8 cellular contexts compared by ENCODE assay signal in the genomic region with DNA sequence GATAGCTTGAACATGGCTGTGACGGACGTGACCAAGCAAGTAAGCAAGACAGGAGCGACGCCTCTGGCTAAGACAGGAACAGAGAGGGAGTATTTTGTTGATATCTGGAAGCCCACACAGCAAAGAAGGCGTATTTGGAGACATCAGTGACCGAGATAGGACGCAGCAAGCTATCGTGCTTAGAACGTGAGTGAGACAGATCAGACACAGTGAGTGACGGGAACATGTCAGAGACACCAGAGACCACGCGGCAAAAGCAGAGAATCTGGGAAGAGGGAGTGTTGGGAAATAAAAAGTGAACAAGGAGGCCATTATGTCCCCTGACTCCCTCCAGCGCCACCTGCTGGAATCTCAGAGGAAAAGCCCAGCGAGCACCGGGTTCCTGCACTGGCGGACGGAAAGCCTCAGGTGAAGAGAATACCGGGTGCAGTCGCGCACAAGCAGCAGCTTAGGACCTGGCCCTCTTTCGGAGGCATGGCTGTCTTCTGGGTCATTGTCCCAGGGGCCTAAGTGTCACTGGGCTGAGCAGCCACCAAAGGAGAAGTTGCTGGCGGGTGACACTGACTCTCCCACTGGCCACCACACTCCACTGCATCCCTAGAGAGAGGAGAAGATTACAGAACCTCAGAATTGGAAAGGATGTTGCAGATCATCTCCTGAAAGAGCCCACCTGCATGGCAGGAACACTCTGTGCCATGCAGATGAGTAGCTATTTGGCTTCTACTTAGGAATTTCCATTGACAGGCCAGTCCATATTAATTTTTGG.
DNase-seq lines count a peak whose midpoint lies in the region; ATAC-seq and TF ChIP-seq lines count a peak whose summit lies in the region.

No MANE protein-coding gene starts in this region.

- in situ Hi-C loops in SK-MEL-5 (cut with HindIII; ENCODE audit: low pct_unique_long_range_greater_than_20kb, low sequenced_read_pairs): no loop called here

- DNase-seq in AG20443 (ENCODE audit: low spot score) (peak; percentile 66), SK-MEL-5 (ENCODE audit: low read depth, low spot score) (peak; percentile 83), right atrium auricular region (ENCODE audit: low spot score) (no peak), DMS153 (lab: John Stamatoyannopoulos, UW) (no peak)
- DNase-seq in activated naive CD4-positive, alpha-beta T cell treated with anti-CD3 and anti-CD28 coated beads, Interleukin-2, amount 50 U/mL, for 72 hours (ENCODE audit: low spot score in 2 of 2): peak; percentile 58 to 75
- DNase-seq in stimulated activated CD4-positive, alpha-beta T cell treated with anti-CD3 and anti-CD28 coated beads, Interleukin-12 subunit alpha, Interleukin-12 subunit beta, amount 100 ng/mL, for 48 hours (ENCODE audit: low read depth in 2 of 3, low spot score in 1 of 3): peak; percentile 32 to 61 (median 52)

- H3K36me3 Mint-ChIP-seq in activated naive CD4-positive, alpha-beta T cell treated with anti-CD3 and anti-CD28 coated beads, Interleukin-2, amount 50 U/mL, for 72 hours: no peaks in the 10 kb centered on the region

- H3K27ac Mint-ChIP-seq in activated naive CD4-positive, alpha-beta T cell treated with anti-CD3 and anti-CD28 coated beads, Interleukin-2, amount 50 U/mL, for 72 hours: no peak overlapping the region

- no peak overlapping the region for H3K4me3 ChIP-seq in right atrium auricular region

- peak overlapping the region in 1 of 2 donors; percentile 23 for H3K27ac ChIP-seq in right atrium auricular region

- peak; percentile 91 for ATAC-seq in GM19035 (IDR thresholded peaks at IDR 0.05; ENCODE audit: unreplicated experiment)
- ATAC-seq in HG03280 (IDR thresholded peaks at IDR 0.05; ENCODE audit: unreplicated experiment): peak; percentile 92
- peak; percentile 74 to 83 for ATAC-seq in activated naive CD4-positive, alpha-beta T cell treated with anti-CD3 and anti-CD28 coated beads, Interleukin-2, amount 50 U/mL, for 72 hours

- peak; percentile 24 to 73 for TF ChIP-seq CTCF in right atrium auricular region (IDR thresholded peaks at IDR 0.05)

- H3K27me3 ChIP-seq in right atrium auricular region: no peaks in the 10 kb centered on the region

- H3K36me3 ChIP-seq in right atrium auricular region: no peaks in the 10 kb centered on the region

- peaks cover 0 to 13% of the 10 kb centered on the region in 2 donors for H3K4me1 ChIP-seq in right atrium auricular region

- H3K9me3 Mint-ChIP-seq in activated naive CD4-positive, alpha-beta T cell treated with anti-CD3 and anti-CD28 coated beads, Interleukin-2, amount 50 U/mL, for 72 hours: no peaks in the 10 kb centered on the region

- H3K9me3 ChIP-seq in right atrium auricular region: no peaks in the 10 kb centered on the region

Comparison
In these comparisons a context has a peak if more than half of its experiments do, and no peak if none do; other contexts are left out.
1. DNase-seq: peak in AG20443 (single experiment), SK-MEL-5 (single experiment), activated naive CD4-positive, alpha-beta T cell treated with anti-CD3 and anti-CD28 coated beads, Interleukin-2, amount 50 U/mL, for 72 hours (2 of 2) and stimulated activated CD4-positive, alpha-beta T cell treated with anti-CD3 and anti-CD28 coated beads, Interleukin-12 subunit alpha, Interleukin-12 subunit beta, amount 100 ng/mL, for 48 hours (3 of 3); none in right atrium auricular region (single experiment) and DMS153 (single experiment).
2. Peak in every context shown above with its lines, with median percentiles within 50 percentile points of each other: ATAC-seq.